ENCODE assay signal across 13 cellular contexts in the genomic region with DNA sequence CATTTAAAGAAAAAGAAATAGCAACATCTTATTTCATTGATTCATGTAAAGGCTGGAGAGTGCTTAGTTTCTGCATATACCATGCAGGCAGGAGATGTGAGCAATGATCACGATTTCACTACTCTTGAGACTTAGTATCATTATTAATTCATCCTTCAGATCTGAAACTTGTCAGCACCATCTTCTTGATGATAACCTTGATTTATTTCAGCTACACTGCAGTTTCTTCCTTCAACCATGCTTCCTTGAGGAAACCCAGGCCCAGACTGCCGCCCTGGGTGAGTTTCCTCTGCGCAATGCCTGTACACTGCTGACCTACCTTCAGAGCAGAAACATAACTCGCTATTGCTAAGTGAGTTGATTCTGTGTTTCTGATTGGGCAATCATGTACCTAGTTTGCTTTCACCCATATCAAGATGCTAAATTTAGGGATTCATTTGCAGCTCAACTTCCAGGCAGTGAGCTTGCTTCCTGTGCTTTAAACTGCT. TPM values are rescaled to one million over a fixed set of nuclear protein-coding genes. Genes with fewer than 3 reads are reported as not detected.
DNase-seq lines count a peak whose midpoint lies in the region; ATAC-seq, FAIRE-seq and TF ChIP-seq lines count a peak whose summit lies in the region.
"Had no signal": no experiment of that assay in that cellular context is flagged by ENCODE, and none has a peak within 500 bp of the region (broad histone marks: within the 10 kb centered on the region; RNA-seq: fewer than 3 reads in every experiment).

No MANE protein-coding gene starts in this region.

- H3K4me3 ChIP-seq in PC-3 (ENCODE audit: low read length): peak overlapping the region; percentile 38; the same call in 1 of the 2 replicates

- no peaks in the 10 kb centered on the region for H3K27me3 ChIP-seq in PC-3 (ENCODE audit: low read length)

- H3K9me3 ChIP-seq in PC-3 (ENCODE audit: low read length): no peaks in the 10 kb centered on the region
- H3K9me3 ChIP-seq: neutrophil had no signal

- peaks cover 9% of the 10 kb centered on the region for H3F3A ChIP-seq in PC-3 (ENCODE audit: low read length, unreplicated experiment)

- ATAC-seq in GM21447 (IDR thresholded peaks at IDR 0.05; ENCODE audit: unreplicated experiment): peak; percentile 76
- ATAC-seq in PC-3: no peak
- ATAC-seq in left ventricle myocardium superior: peak; percentile 78
- ATAC-seq in GM21619 (IDR thresholded peaks at IDR 0.05; ENCODE audit: unreplicated experiment): no peak
- ATAC-seq: effector memory CD8-positive, alpha-beta T cell had no signal

- peak; percentile 84 for FAIRE-seq in GM12892 (lab: Jason Lieb, UNC)

- H3K9me2 ChIP-seq in PC-3 (replicated peaks; ENCODE audit: low read length): no peaks in the 10 kb centered on the region

- TF ChIP-seq CTCF in PC-3 (conservative IDR thresholded peaks at IDR 0.05; ENCODE audit: low read depth, low read length): no peak

- peaks cover 60% of the 10 kb centered on the region for H3K4me1 ChIP-seq in PC-3 (ENCODE audit: insufficient read depth, low read length)

- intact Hi-C loops in PC-3 (cut with micrococcal nuclease) (loop anchor here (1.0 kb wide), 1 partner anchor 11 kb away; no protein-coding TSS in a partner anchor), left ventricle myocardium superior (cut with micrococcal nuclease) (no loop called here)

- CTCF ChIA-PET in PC-3 (lab: Charles Lee): interaction anchor here (0.6 kb wide), 1 partner anchor 403 kb away, joined by 7 read pairs; no protein-coding TSS in a partner anchor

- peak overlapping the region; percentile 72 for H3K4me2 ChIP-seq in PC-3 (ENCODE audit: low read length)

- DNase-seq in GM12892 (ENCODE audit: insufficient read length) (no peak), PC-3 (no peak), left ventricle myocardium superior (no peak), NCI-H2107 (lab: John Stamatoyannopoulos, UW) (no peak), kidney glomerular epithelial cell (lab: John Stamatoyannopoulos, UW) (no peak)
- DNase-seq in activated effector memory CD4-positive, alpha-beta T cell treated with anti-CD3 and anti-CD28 coated beads, Interleukin-2, amount 50 U/mL, for 16 hours: no peak
- DNase-seq: amygdala; CD8-positive, alpha-beta memory T cell; effector memory CD8-positive, alpha-beta T cell; NCI-H510A had no signal

- peak overlapping the region; percentile 66 for H3K9ac ChIP-seq in PC-3 (ENCODE audit: low read length)

- peaks cover 15% of the 10 kb centered on the region for H3K79me2 ChIP-seq in PC-3 (ENCODE audit: low read length)

- POLR2A ChIA-PET in PC-3 (lab: Charles Lee; ENCODE audit: unreplicated experiment): interaction anchor here (0.7 kb wide), 1 partner anchor 13 kb away, joined by 4 read pairs; the partner anchor contains the start of gene BCL10

- no peaks in the 10 kb centered on the region for H3K36me3 ChIP-seq in PC-3 (ENCODE audit: low read depth, low read length)
- H3K36me3 ChIP-seq: neutrophil had no signal

- TF ChIP-seq POLR2A in GM12892 (IDR thresholded peaks at IDR 0.05; ENCODE audit: low read depth, low read length): 0 out of 2 replicates have a peak, but pooled peaks have one; percentile 26

- no peak overlapping the region; the same call in 1 of the 2 replicates for H2AFZ ChIP-seq in PC-3 (ENCODE audit: low read length)

- H3K27ac ChIP-seq in PC-3 (ENCODE audit: low read length): peak overlapping the region; percentile 95
- H3K27ac ChIP-seq: neutrophil had no signal

- TSS peak; percentile 77 for BruUV-seq in PC-3 (replicated peaks; lab: Mats Ljungman, UMichigan)

- H4K20me1 ChIP-seq in PC-3 (ENCODE audit: low read length): no peaks in the 10 kb centered on the region

RNA-seq across cellular contexts. Expression of gene BCL10, which starts 13.5 kb away (rescaled TPM):
- polyA plus RNA-seq in GM12892 (2012; ENCODE audit: missing spikeins): 18.7 TPM
- total RNA-seq in PC-3 (2014; rRNA removed): 28.1 and 29.9 TPM in 2 replicates
- 8.4 TPM for total RNA-seq in left ventricle myocardium superior

RNA-seq across cellular contexts. Expression of gene C1orf52, which starts 30.4 kb away (rescaled TPM):
- 21.7 TPM for polyA plus RNA-seq in GM12892 (2012; ENCODE audit: missing spikeins)
- total RNA-seq in PC-3 (2014; rRNA removed): 59.9 and 61.0 TPM in 2 replicates
- total RNA-seq in left ventricle myocardium superior: 18.7 TPM

Comparison
In these comparisons a context has a peak if more than half of its experiments do, and no peak if none do; other contexts are left out.
1. ATAC-seq: peak in GM21447 (single experiment) and left ventricle myocardium superior (single experiment); none in PC-3 (single experiment) and GM21619 (single experiment).